30 cellular contexts compared by ENCODE assay signal in the genomic region with DNA sequence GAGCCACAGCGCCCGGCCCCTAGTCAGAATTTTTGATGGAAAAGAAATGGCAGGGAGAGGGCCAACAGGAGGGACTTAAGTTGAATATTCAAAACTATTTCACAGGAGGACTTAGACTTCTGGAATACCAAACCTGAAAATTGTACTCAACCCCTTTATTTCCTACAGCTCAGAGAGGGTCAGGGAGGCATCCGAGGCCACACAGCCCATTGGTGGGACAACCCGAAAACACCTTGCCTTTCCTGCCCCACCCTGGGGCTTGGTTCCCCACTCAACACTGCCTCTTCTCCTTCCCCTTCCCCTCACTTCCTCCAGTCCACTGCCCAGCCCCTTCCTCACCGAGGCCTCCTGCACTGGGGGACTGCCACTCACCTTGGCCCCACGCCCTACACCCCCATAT.
"Had no signal": no experiment of that assay in that cellular context is flagged by ENCODE, and none has a peak within 500 bp of the region (broad histone marks: within the 10 kb centered on the region; RNA-seq: fewer than 3 reads in every experiment).

No MANE protein-coding gene starts in this region.

- DNase-seq: activated CD4-positive, alpha-beta memory T cell treated with anti-CD3 and anti-CD28 coated beads for 36 hours; activated CD4-positive, alpha-beta T cell treated with anti-CD3 and anti-CD28 coated beads for 36 hours; activated CD4-positive, alpha-beta T cell treated with anti-CD3 and anti-CD28 coated beads, Interleukin-2, amount 10 ng/mL, durations not matched to agents 24 days and 14 days; activated CD4-positive, CD25-positive, alpha-beta regulatory T cell; activated CD4-positive, CD25-positive, alpha-beta regulatory T cell treated with anti-CD3 and anti-CD28 coated beads, Interleukin-2, amount 50 U/mL, for 72 hours; activated CD8-positive, alpha-beta memory T cell treated with anti-CD3 and anti-CD28 coated beads, Interleukin-2, amount 10 ng/mL, durations not matched to agents 7 days and 5 days; activated CD8-positive, alpha-beta memory T cell treated with anti-CD3 and anti-CD28 coated beads, Interleukin-2, amount 50 U/mL, for 4 hours; activated CD8-positive, alpha-beta T cell treated with anti-CD3 and anti-CD28 coated beads, Interleukin-2, amount 10 ng/mL, durations not matched to agents 7 days and 5 days; activated effector memory CD4-positive, alpha-beta T cell treated with anti-CD3 and anti-CD28 coated beads, Interleukin-2, amount 50 U/mL, for 16 hours; activated naive CD4-positive, alpha-beta T cell treated with anti-CD3 and anti-CD28 coated beads for 36 hours; activated naive CD8-positive, alpha-beta T cell treated with anti-CD3 and anti-CD28 coated beads for 36 hours; activated naive CD8-positive, alpha-beta T cell treated with anti-CD3 and anti-CD28 coated beads, Interleukin-2, amount 50 U/mL, for 24 hours; activated T-cell treated with anti-CD3 and anti-CD28 coated beads, Interleukin-2, amount 50 U/mL, for 1 hour; activated T-cell treated with anti-CD3 and anti-CD28 coated beads, Interleukin-2, amount 50 U/mL, for 48 hours; adrenal gland; amygdala; aorta; body of pancreas; central memory CD4-positive, alpha-beta T cell; cerebellar nuclear complex; colonic mucosa; effector CD8-positive, alpha-beta T cell; esophagus squamous epithelium; foreskin melanocyte; heart right ventricle; T-helper 2 cell had no signal

- H3K36me3 ChIP-seq: adrenal gland, colonic mucosa, esophagus squamous epithelium, gastroesophageal sphincter, heart right ventricle had no signal

- H3K9me3 ChIP-seq: adrenal gland, body of pancreas, colonic mucosa, esophagus squamous epithelium, gastroesophageal sphincter, heart right ventricle had no signal

- H3K27ac ChIP-seq: adrenal gland, body of pancreas, colonic mucosa, epithelial cell of prostate, esophagus squamous epithelium, gastroesophageal sphincter, heart right ventricle had no signal

- H3K27me3 ChIP-seq: adrenal gland, body of pancreas, colonic mucosa, heart right ventricle had no signal

- H3K4me1 ChIP-seq: adrenal gland, body of pancreas, colonic mucosa, esophagus squamous epithelium, gastroesophageal sphincter, heart right ventricle had no signal

- ATAC-seq: activated CD4-positive, alpha-beta T cell treated with anti-CD3 and anti-CD28 coated beads for 36 hours; activated CD8-positive, alpha-beta memory T cell treated with anti-CD3 and anti-CD28 coated beads, Interleukin-2, amount 10 ng/mL, durations not matched to agents 7 days and 5 days; activated CD8-positive, alpha-beta T cell treated with anti-CD3 and anti-CD28 coated beads, Interleukin-2, amount 10 ng/mL, durations not matched to agents 7 days and 5 days; activated naive CD8-positive, alpha-beta T cell treated with anti-CD3 and anti-CD28 coated beads, Interleukin-2, amount 50 U/mL, for 24 hours; body of pancreas; gastroesophageal sphincter; heart right ventricle had no signal

- FAIRE-seq: endometrium, endothelial cell of umbilical vein had no signal

- H3K4me3 ChIP-seq: adrenal gland, body of pancreas, colonic mucosa, esophagus squamous epithelium, gastroesophageal sphincter, heart right ventricle had no signal
